In genomic region chr20:49657118-49657901, GRCh38 we compare ENCODE assay signal across 12 cellular contexts. TPM values are rescaled to one million over a fixed set of nuclear protein-coding genes. Genes with fewer than 3 reads are reported as not detected.
A peak's percentile ranks its signal among the peaks of the same experiment; 100 is the strongest.
DNase-seq lines count a peak whose midpoint lies in the region; ATAC-seq, FAIRE-seq and TF ChIP-seq lines count a peak whose summit lies in the region.
"Had no signal": no experiment of that assay in that cellular context is flagged by ENCODE, and none has a peak within 500 bp of the region (broad histone marks: within the 10 kb centered on the region; RNA-seq: fewer than 3 reads in every experiment).

No MANE protein-coding gene starts in this region.

- no peak overlapping the region for H2AFZ ChIP-seq in GM23338

- no peak overlapping the region for H3K4me3 Mint-ChIP-seq in GM23338
- no peak overlapping the region for H3K4me3 Mint-ChIP-seq in activated T-helper 1 cell treated with anti-CD3 and anti-CD28 coated beads, Interleukin-12 subunit alpha, Interleukin-12 subunit beta, Interleukin-2, Interleukin-4 antibody, amounts not matched to agents 30 ng/mL and 10 ng/mL and 1 ng/mL, durations not matched to agents 14 hours and 24 hours and 36 hours

- TF ChIP-seq CTCF in GM23338 (conservative IDR thresholded peaks at IDR 0.05; ENCODE audit: low read depth in 2 of 2) (no peak), adrenal gland (IDR thresholded peaks at IDR 0.05) (no peak), spleen (IDR thresholded peaks at IDR 0.05 in 8 of 11, conservative IDR thresholded peaks at IDR 0.05 in 3 of 11) (no peak)

- 0 out of 2 replicates have a peak overlapping the region, but pooled peaks have one; percentile 47 for H3K4me2 ChIP-seq in GM23338

- peaks cover 82% of the 10 kb centered on the region for H4K20me1 ChIP-seq in GM23338 (replicated peaks; ENCODE audit: insufficient read depth)

- H3K4me3 ChIP-seq in GM23338 (no peak overlapping the region), adrenal gland (no peak overlapping the region), spleen (no peak overlapping the region)

- H3K4me1 ChIP-seq in GM23338 (ENCODE audit: insufficient read depth) (peaks cover 41% of the 10 kb centered on the region), adrenal gland (replicated peaks in 1 of 2) (peaks cover 27 to 69% of the 10 kb centered on the region in 2 donors), spleen (peaks cover 4 to 98% (median 63%) of the 10 kb centered on the region in 6 donors)

- H3F3A ChIP-seq in GM23338 (replicated peaks; ENCODE audit: low read depth) = no peaks in the 10 kb centered on the region

- H3K27me3 ChIP-seq in GM23338 (ENCODE audit: insufficient read depth) (no peaks in the 10 kb centered on the region), adrenal gland (no peaks in the 10 kb centered on the region), spleen (replicated peaks in 1 of 7) (no peaks in the 10 kb centered on the region)

- peak overlapping the region; percentile 65 for H3K27ac ChIP-seq in GM23338 (ENCODE audit: low read depth)
- H3K27ac ChIP-seq in adrenal gland = peak overlapping the region in 4 of 5 donors; percentile 1 to 79 (median 66)
- H3K27ac ChIP-seq in spleen = peak overlapping the region in 6 of 8 donors; percentile 4 to 57 (median 24)

- no peak for FAIRE-seq in RCC 7860 (lab: Jason Lieb, UNC)
- FAIRE-seq: H54 had no signal

- peaks cover 42% of the 10 kb centered on the region for H3K36me3 Mint-ChIP-seq in GM23338 (ENCODE audit: low read depth)
- H3K36me3 Mint-ChIP-seq in activated T-helper 1 cell treated with anti-CD3 and anti-CD28 coated beads, Interleukin-12 subunit alpha, Interleukin-12 subunit beta, Interleukin-2, Interleukin-4 antibody, amounts not matched to agents 30 ng/mL and 10 ng/mL and 1 ng/mL, durations not matched to agents 14 hours and 24 hours and 36 hours (ENCODE audit: low read depth) = peaks cover 27% of the 10 kb centered on the region

- no peaks in the 10 kb centered on the region for H3K9me3 ChIP-seq in adrenal gland (replicated peaks in 1 of 3)
- H3K9me3 ChIP-seq in spleen = no peaks in the 10 kb centered on the region

- no peaks in the 10 kb centered on the region for H3K9me3 Mint-ChIP-seq in GM23338
- H3K9me3 Mint-ChIP-seq in activated T-helper 1 cell treated with anti-CD3 and anti-CD28 coated beads, Interleukin-12 subunit alpha, Interleukin-12 subunit beta, Interleukin-2, Interleukin-4 antibody, amounts not matched to agents 30 ng/mL and 10 ng/mL and 1 ng/mL, durations not matched to agents 14 hours and 24 hours and 36 hours = no peaks in the 10 kb centered on the region

- peak overlapping the region; percentile 60 for H3K27ac Mint-ChIP-seq in GM23338
- H3K27ac Mint-ChIP-seq in activated T-helper 1 cell treated with anti-CD3 and anti-CD28 coated beads, Interleukin-12 subunit alpha, Interleukin-12 subunit beta, Interleukin-2, Interleukin-4 antibody, amounts not matched to agents 30 ng/mL and 10 ng/mL and 1 ng/mL, durations not matched to agents 14 hours and 24 hours and 36 hours = no peak overlapping the region

- 35 to 49% (median 41%) methylated on average over 8 of the region's 8 CpGs for WGBS in adrenal gland, 4 donors
- 45 to 76% (median 61%) methylated on average over 8 of the region's 8 CpGs for WGBS in spleen, 5 donors

- H3K9me2 ChIP-seq in GM23338 (ENCODE audit: insufficient read depth) = no peaks in the 10 kb centered on the region

- no peaks in the 10 kb centered on the region for H3K27me3 Mint-ChIP-seq in GM23338 (ENCODE audit: insufficient read depth, low read depth, poor library complexity)
- H3K27me3 Mint-ChIP-seq in activated T-helper 1 cell treated with anti-CD3 and anti-CD28 coated beads, Interleukin-12 subunit alpha, Interleukin-12 subunit beta, Interleukin-2, Interleukin-4 antibody, amounts not matched to agents 30 ng/mL and 10 ng/mL and 1 ng/mL, durations not matched to agents 14 hours and 24 hours and 36 hours (ENCODE audit: insufficient read depth) = no peaks in the 10 kb centered on the region

- no peak for DNase-seq in GM23338 (ENCODE audit: low spot score)
- DNase-seq in adrenal gland = peak in 3 of 7 donors; percentile 52 to 65 (median 53)
- DNase-seq in kidney glomerular epithelial cell (lab: John Stamatoyannopoulos, UW) = peak; percentile 18
- no peak for DNase-seq in spleen
- no peak for DNase-seq in RCC 7860 (ENCODE audit: low spot score)
- DNase-seq in NCI-H1105 treated with DMSO at 0.1 percent for 48 hours (lab: John Stamatoyannopoulos, UW) = no peak
- DNase-seq in activated CD4-positive, alpha-beta T cell treated with anti-CD3 and anti-CD28 coated beads, Interleukin-2, amount 50 U/mL, for 1 hour = no peak
- DNase-seq in activated T-helper 1 cell treated with anti-CD3 and anti-CD28 coated beads, Interleukin-12 subunit alpha, Interleukin-12 subunit beta, Interleukin-2, Interleukin-4 antibody, amounts not matched to agents 30 ng/mL and 10 ng/mL and 1 ng/mL, durations not matched to agents 14 hours and 24 hours and 36 hours (ENCODE audit: low spot score) = no peak
- DNase-seq: activated effector memory CD4-positive, alpha-beta T cell treated with anti-CD3 and anti-CD28 coated beads, Interleukin-2, amount 50 U/mL, for 16 hours; DMS153; NCI-H1694 had no signal

- ATAC-seq in GM23338 = no peak

- peaks cover 20% of the 10 kb centered on the region; the same call in 1 of the 2 replicates for H3K36me3 ChIP-seq in GM23338 (ENCODE audit: insufficient read depth)
- peaks cover 0 to 32% of the 10 kb centered on the region in 2 donors for H3K36me3 ChIP-seq in adrenal gland (replicated peaks in 1 of 2)
- peaks cover 0 to 46% (median 35%) of the 10 kb centered on the region in 6 donors for H3K36me3 ChIP-seq in spleen

- TF ChIP-seq POLR2A in adrenal gland (IDR thresholded peaks at IDR 0.05) = no peak
- no peak for TF ChIP-seq POLR2A in spleen (IDR thresholded peaks at IDR 0.05)

- intact Hi-C loops in adrenal gland (cut with DNase I) (no loop called here), spleen (cut with DNase I; ENCODE audit: low total_unique reads) (no loop called here)
- intact Hi-C loops in activated T-helper 1 cell treated with anti-CD3 and anti-CD28 coated beads, Interleukin-12 subunit alpha, Interleukin-12 subunit beta, Interleukin-2, Interleukin-4 antibody, amounts not matched to agents 30 ng/mL and 10 ng/mL and 1 ng/mL, durations not matched to agents 14 hours and 24 hours and 36 hours (cut with micrococcal nuclease) = no loop called here

- peaks cover 99% of the 10 kb centered on the region for H3K79me2 ChIP-seq in GM23338 (replicated peaks; ENCODE audit: insufficient read depth)

- peaks cover 10% of the 10 kb centered on the region for H3K4me1 Mint-ChIP-seq in GM23338
- peaks cover 27% of the 10 kb centered on the region for H3K4me1 Mint-ChIP-seq in activated T-helper 1 cell treated with anti-CD3 and anti-CD28 coated beads, Interleukin-12 subunit alpha, Interleukin-12 subunit beta, Interleukin-2, Interleukin-4 antibody, amounts not matched to agents 30 ng/mL and 10 ng/mL and 1 ng/mL, durations not matched to agents 14 hours and 24 hours and 36 hours (ENCODE audit: low read depth)

TF ChIP-seq in GM23338, 12 proteins besides CTCF, POLR2A, EP300 and RAD21 (continues in another document):
- TF ChIP-seq STAT1 (IDR thresholded peaks at IDR 0.05; ENCODE audit: unreplicated experiment) = no peak
- TF ChIP-seq POLR2AphosphoS5 (IDR thresholded peaks at IDR 0.05; ENCODE audit: low read depth) = no peak
- TF ChIP-seq EZH2 (IDR thresholded peaks at IDR 0.05; ENCODE audit: low read depth, unreplicated experiment) = no peak
- no peak for TF ChIP-seq JUNB (IDR thresholded peaks at IDR 0.05; ENCODE audit: unreplicated experiment)
- TF ChIP-seq CREB1 (CRISPR knock-in tag; IDR thresholded peaks at IDR 0.05; ENCODE audit: low read depth) = no peak
- TF ChIP-seq EZH2phosphoT487 (IDR thresholded peaks at IDR 0.05; ENCODE audit: unreplicated experiment) = no peak

RNA-seq across cellular contexts. Expression of gene B4GALT5, which starts 56.4 kb away (rescaled TPM):
- total RNA-seq in GM23338 (2014; rRNA removed; shearing (Covaris generic)) = 50.3 and 53.2 TPM in 2 replicates
- 19.1 and 20.1 TPM in 2 replicates for polyA plus RNA-seq in GM23338 (2016; fragmentation: Nextera tagmentation; extraction: Ambion mirVana)
- 100 to 1,000 TPM in 2 of 8 donors, 10 to 100 TPM in 6; 47.4 to 137 (median 69.1) TPM for total RNA-seq in adrenal gland
- polyA plus RNA-seq in adrenal gland = 10 to 100 TPM; 14.2 to 77.7 (median 18.1) TPM
- 10 to 100 TPM; 41.1 to 79.0 (median 63.4) TPM for total RNA-seq in spleen
- 10 to 100 TPM in 1 of 3 donors, 1 to 10 TPM in 2; 3.9 to 15.7 (median 4.3) TPM for polyA plus RNA-seq in spleen
- total RNA-seq in activated T-helper 1 cell treated with anti-CD3 and anti-CD28 coated beads, Interleukin-12 subunit alpha, Interleukin-12 subunit beta, Interleukin-2, Interleukin-4 antibody, amounts not matched to agents 30 ng/mL and 10 ng/mL and 1 ng/mL, durations not matched to agents 14 hours and 24 hours and 36 hours = 38.9 and 39.3 TPM in 2 replicates
